In the genomic region with DNA sequence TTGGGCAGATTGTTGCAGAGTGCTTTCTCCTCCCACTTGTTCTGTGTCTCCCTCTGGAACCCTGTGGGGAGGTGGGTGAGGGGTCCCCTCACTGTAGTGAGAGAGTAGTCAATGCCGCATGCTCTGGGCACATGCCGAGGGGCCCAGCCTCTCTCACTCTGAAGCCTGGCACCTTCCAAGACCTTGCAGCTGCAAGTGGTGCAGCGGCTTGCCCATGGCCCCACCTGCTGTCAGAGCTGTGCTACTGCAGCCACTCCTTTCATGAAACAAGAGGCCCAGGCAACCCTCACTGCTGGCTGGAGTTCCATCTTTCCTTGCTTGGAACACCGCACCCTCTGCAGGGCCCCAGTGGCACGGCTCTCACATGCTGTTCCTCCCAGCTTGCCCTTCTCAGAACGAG, we compare ENCODE assay signal across 8 cellular contexts. TPM values are rescaled to one million over a fixed set of nuclear protein-coding genes. Genes with fewer than 3 reads are reported as not detected.
DNase-seq lines count a peak whose midpoint lies in the region; ATAC-seq and TF ChIP-seq lines count a peak whose summit lies in the region.

No MANE protein-coding gene starts in this region.

- no peak overlapping the region for H3K4me3 Mint-ChIP-seq in MCF 10A (ENCODE audit: unreplicated experiment)

- no TSS peak for BruUV-seq in A673 (replicated peaks; lab: Mats Ljungman, UMichigan)
- no TSS peak for BruUV-seq in MCF 10A (replicated peaks; lab: Mats Ljungman, UMichigan)

- H3K36me3 Mint-ChIP-seq in MCF 10A (ENCODE audit: insufficient read depth, unreplicated experiment) = no peaks in the 10 kb centered on the region

- H3K27me3 ChIP-seq in A673 (replicated peaks; ENCODE audit: insufficient read depth, low read depth, low read length, poor library complexity) = no peaks in the 10 kb centered on the region

- intact Hi-C loops in A673 (cut with micrococcal nuclease; ENCODE audit: unreplicated experiment) (no loop called here), MCF 10A (cut with micrococcal nuclease) (no loop called here)

- TF ChIP-seq CTCF in A673 (conservative IDR thresholded peaks at IDR 0.05; ENCODE audit: low read depth, low read length) (peak; percentile 89), MCF 10A (IDR thresholded peaks at IDR 0.05; ENCODE audit: unreplicated experiment) (peak; percentile 35)

- peaks cover 9% of the 10 kb centered on the region for H3K27me3 Mint-ChIP-seq in MCF 10A (ENCODE audit: insufficient read depth, unreplicated experiment)

- peak; percentile 78 for DNase-seq in A673 (ENCODE audit: low spot score)
- DNase-seq in HEK293T (ENCODE audit: extremely low spot score) = peak; percentile 91
- peak; percentile 69 for DNase-seq in UCSD-AML1 (lab: John Stamatoyannopoulos, UW; ENCODE audit: unreplicated experiment)
- DNase-seq in MCF 10A (ENCODE audit: unreplicated experiment) = peak; percentile 57
- DNase-seq in islet precursor cell = peak; percentile 84
- peak; percentile 41 to 59 for DNase-seq in stimulated activated CD4-positive, alpha-beta T cell treated with anti-CD3 and anti-CD28 coated beads, Interleukin-15, amount 100 ng/mL, for 48 hours (ENCODE audit: low read depth in 2 of 2)
- DNase-seq in NCI-H1105 (lab: John Stamatoyannopoulos, UW) = no peak

- H3K9me3 Mint-ChIP-seq in MCF 10A (ENCODE audit: unreplicated experiment) = no peaks in the 10 kb centered on the region

- H3K27ac Mint-ChIP-seq in MCF 10A (ENCODE audit: low read depth, unreplicated experiment) = no peak overlapping the region

- no peaks in the 10 kb centered on the region for H3K9me3 ChIP-seq in A673 (ENCODE audit: low read depth, low read length, poor library complexity, severe bottlenecking)

- H3K4me3 ChIP-seq in A673 (ENCODE audit: low read depth, low read length, poor library complexity, severe bottlenecking) = no peak overlapping the region

- CTCF ChIA-PET in A673 (lab: Charles Lee) (interaction anchor here (0.6 to 0.9 kb wide), 2 partner anchors 32 to 220 kb away, joined by 3 to 4 read pairs; no protein-coding TSS in a partner anchor), HEK293T (lab: Yijun Ruan, JAX) (interaction anchor here (0.6 kb wide), 1 partner anchor 83 kb away, joined by 4 read pairs; no protein-coding TSS in a partner anchor), MCF 10A (lab: Yijun Ruan, JAX) (interaction anchor here (0.6 to 1.9 kb wide), 11 partner anchors 11 to 636 kb away, joined by 3 to 9 read pairs (median 3); a partner anchor contains a TSS)

- H3K4me1 Mint-ChIP-seq in MCF 10A (ENCODE audit: insufficient read depth, unreplicated experiment) = no peaks in the 10 kb centered on the region

- H3K27ac ChIP-seq in A673 (ENCODE audit: low read depth, low read length, poor library complexity, severe bottlenecking) = no peak overlapping the region

- no peak for ATAC-seq in HG02642 (IDR thresholded peaks at IDR 0.05; ENCODE audit: poor library complexity, unreplicated experiment)

- H3K36me3 ChIP-seq in A673 (ENCODE audit: insufficient read depth, low read length, poor library complexity, severe bottlenecking) = no peaks in the 10 kb centered on the region

- no peaks in the 10 kb centered on the region for H3K4me1 ChIP-seq in A673 (ENCODE audit: insufficient read depth, low read length, poor library complexity, severe bottlenecking)

- POLR2A ChIA-PET in A673 (lab: Charles Lee; ENCODE audit: low non-redundant PET) (interaction anchor here (0.6 kb wide), 1 partner anchor 332 kb away, joined by 3 read pairs; no protein-coding TSS in a partner anchor), HEK293T (lab: Yijun Ruan, JAX) (no interaction called here), MCF 10A (lab: Yijun Ruan, JAX) (interaction anchor here (0.7 kb wide), 1 partner anchor 367 kb away, joined by 3 read pairs; no protein-coding TSS in a partner anchor)

TF ChIP-seq in HEK293T, 16 proteins besides CTCF, POLR2A, EP300 and RAD21:
- TF ChIP-seq NFRKB (IDR thresholded peaks at IDR 0.05) (no peak), L3MBTL2 (conservative IDR thresholded peaks at IDR 0.05) (peak; percentile 41; the same call in 1 of the 2 replicates)

RNA-seq across cellular contexts. Expression of a gene that starts 58.4 kb away (rescaled TPM):
- 19.7 and 39.0 TPM in 2 replicates for total RNA-seq in A673 (2021)
- 3.2 and 3.5 TPM in 2 replicates for total RNA-seq in MCF 10A (2022)
